ENCODE assay signal across 16 cellular contexts in genomic region chr3:183329543-183329942, GRCh38.
DNase-seq lines count a peak whose midpoint lies in the region; ATAC-seq, FAIRE-seq and TF ChIP-seq lines count a peak whose summit lies in the region.
"Had no signal": no experiment of that assay in that cellular context is flagged by ENCODE, and none has a peak within 500 bp of the region (broad histone marks: within the 10 kb centered on the region; RNA-seq: fewer than 3 reads in every experiment).

No MANE protein-coding gene starts in this region.

- H3K27me3 Mint-ChIP-seq in activated CD8-positive, alpha-beta T cell treated with anti-CD3 and anti-CD28 coated beads for 36 hours: no peaks in the 10 kb centered on the region
- H3K27me3 Mint-ChIP-seq in activated CD8-positive, alpha-beta T cell treated with anti-CD3 and anti-CD28 coated beads, Interleukin-2, amount 10 ng/mL, durations not matched to agents 7 days and 5 days (ENCODE audit: low read depth): no peaks in the 10 kb centered on the region

- H3K4me2 ChIP-seq in HCT116 (ENCODE audit: low read length) (0 out of 2 replicates have a peak overlapping the region, but pooled peaks have one; percentile 8), K562 (ENCODE audit: insufficient read depth, low read length) (no peak overlapping the region)
- H3K4me2 ChIP-seq: BLaER1 treated with 17β-estradiol and CSF1 and Interleukin-3, amounts not matched to agents 10 nM and 100 nM had no signal

- BruUV-seq in HCT116 (replicated peaks; lab: Mats Ljungman, UMichigan) (no TSS peak), K562 (replicated peaks; lab: Mats Ljungman, UMichigan) (no TSS peak)

- H3K4me1 ChIP-seq in HCT116 (ENCODE audit: control insufficient read depth in 1 of 2, insufficient read depth in 2 of 2, low read length in 2 of 2) (peaks cover 15 to 35% of the 10 kb centered on the region in 2 experiments), K562 (replicated peaks in 1 of 2; ENCODE audit: control insufficient read depth in 2 of 2, insufficient read depth in 2 of 2, low read length in 2 of 2) (peaks cover 10 to 29% of the 10 kb centered on the region in 2 experiments; a peak in 4 of 5 replicates), tibial artery (no peaks in the 10 kb centered on the region)

- H3K27ac ChIP-seq in HCT116 (ENCODE audit: low read depth, low read length) (no peak overlapping the region), K562 (ENCODE audit: extremely low read depth, low read depth, low read length) (no peak overlapping the region), tibial artery (no peak overlapping the region)
- H3K27ac ChIP-seq: BLaER1 treated with 17β-estradiol and CSF1 and Interleukin-3, amounts not matched to agents 10 nM and 100 nM had no signal

- H3K36me3 Mint-ChIP-seq in activated CD8-positive, alpha-beta T cell treated with anti-CD3 and anti-CD28 coated beads for 36 hours (ENCODE audit: low read depth): no peaks in the 10 kb centered on the region
- H3K36me3 Mint-ChIP-seq in activated CD8-positive, alpha-beta T cell treated with anti-CD3 and anti-CD28 coated beads, Interleukin-2, amount 10 ng/mL, durations not matched to agents 7 days and 5 days (ENCODE audit: low read depth): no peaks in the 10 kb centered on the region
- H3K36me3 Mint-ChIP-seq: CD8-positive, alpha-beta T cell had no signal

- TF ChIP-seq EP300 in K562 (IDR thresholded peaks at IDR 0.05; ENCODE audit: low read length): no peak

- WGBS in K562 (ENCODE audit: insufficient coverage, low coverage, missing lambda C conversion rate): 31% methylated on average over 1 of the region's 1 CpG

- H3K9ac ChIP-seq in HCT116 (ENCODE audit: low read length) (no peak overlapping the region), K562 (ENCODE audit: insufficient read depth in 1 of 2, low read depth in 2 of 2, low read length in 2 of 2) (no peak overlapping the region)
- H3K9ac ChIP-seq: BLaER1 treated with 17β-estradiol and CSF1 and Interleukin-3, amounts not matched to agents 10 nM and 100 nM had no signal

- H3K9me3 ChIP-seq in HCT116 (ENCODE audit: control insufficient read depth in 1 of 2, insufficient read depth in 1 of 2, low read depth in 1 of 2, low read length in 2 of 2) (no peaks in the 10 kb centered on the region), K562 (replicated peaks; ENCODE audit: control insufficient read depth, insufficient read depth, low read depth, low read length) (no peaks in the 10 kb centered on the region), tibial artery (no peaks in the 10 kb centered on the region)
- H3K9me3 ChIP-seq: BLaER1 treated with 17β-estradiol and CSF1 and Interleukin-3, amounts not matched to agents 10 nM and 100 nM had no signal

- H3K4me1 Mint-ChIP-seq in activated CD8-positive, alpha-beta T cell treated with anti-CD3 and anti-CD28 coated beads for 36 hours (ENCODE audit: low read depth): peaks cover 29% of the 10 kb centered on the region
- H3K4me1 Mint-ChIP-seq in activated CD8-positive, alpha-beta T cell treated with anti-CD3 and anti-CD28 coated beads, Interleukin-2, amount 10 ng/mL, durations not matched to agents 7 days and 5 days (ENCODE audit: low read depth): peaks cover 21% of the 10 kb centered on the region
- H3K4me1 Mint-ChIP-seq: B cell had no signal

- RAD21 ChIA-PET in HCT116 (lab: Charles Lee; ENCODE audit: low non-redundant PET in 1 of 2, low total read pairs in 2 of 2, uncharacterized antibody in 2 of 2, unreplicated experiment in 2 of 2): no interaction called here

- CTCF ChIA-PET in activated CD8-positive, alpha-beta T cell treated with anti-CD3 and anti-CD28 coated beads for 36 hours (lab: Charles Lee): interaction anchor here (0.7 to 1.6 kb wide), 3 partner anchors 8 to 27 kb away, joined by 3 read pairs; no protein-coding TSS in a partner anchor
- CTCF ChIA-PET in activated CD8-positive, alpha-beta T cell treated with anti-CD3 and anti-CD28 coated beads, Interleukin-2, amount 10 ng/mL, durations not matched to agents 7 days and 5 days (lab: Charles Lee): interaction anchor here (0.7 to 1.1 kb wide), 2 partner anchors 8 to 101 kb away, joined by 3 read pairs; no protein-coding TSS in a partner anchor
- CTCF ChIA-PET in HCT116 (lab: Charles Lee): no interaction called here
- CTCF ChIA-PET in K562 (lab: Yijun Ruan, JAX; ENCODE audit: low intra/inter-chr PET ratio): no interaction called here

- intact Hi-C loops in activated CD8-positive, alpha-beta T cell treated with anti-CD3 and anti-CD28 coated beads for 36 hours (cut with micrococcal nuclease): no loop called here
- intact Hi-C loops in HCT116 (cut with micrococcal nuclease) (no loop called here), K562 (cut with micrococcal nuclease) (no loop called here), tibial artery (cut with DNase I; ENCODE audit: low total_unique reads) (no loop called here)

- H3K9me3 Mint-ChIP-seq in activated CD8-positive, alpha-beta T cell treated with anti-CD3 and anti-CD28 coated beads for 36 hours: no peaks in the 10 kb centered on the region
- H3K9me3 Mint-ChIP-seq in activated CD8-positive, alpha-beta T cell treated with anti-CD3 and anti-CD28 coated beads, Interleukin-2, amount 10 ng/mL, durations not matched to agents 7 days and 5 days (ENCODE audit: insufficient read depth): no peaks in the 10 kb centered on the region
- H3K9me3 Mint-ChIP-seq: CD8-positive, alpha-beta T cell; H9 had no signal

- H2AFZ ChIP-seq in HCT116 (ENCODE audit: low read depth, low read length, poor library complexity, severe bottlenecking): no peak overlapping the region
- H2AFZ ChIP-seq in K562 (ENCODE audit: low read depth, low read length): no peak overlapping the region

- no peak overlapping the region for H3K4me3 ChIP-seq in HCT116 (replicated peaks in 1 of 2; ENCODE audit: low read depth in 1 of 2, low read length in 2 of 2)
- H3K4me3 ChIP-seq in K562: no peak overlapping the region
- no peak overlapping the region for H3K4me3 ChIP-seq in tibial artery
- H3K4me3 ChIP-seq: BLaER1 treated with 17β-estradiol and CSF1 and Interleukin-3, amounts not matched to agents 10 nM and 100 nM had no signal

- H3K9me1 ChIP-seq in K562 (ENCODE audit: control insufficient read depth, insufficient read depth, low read length): no peaks in the 10 kb centered on the region

- no peak for TF ChIP-seq POLR2A in HCT116 (IDR thresholded peaks at IDR 0.05; ENCODE audit: borderline replicate concordance, extremely low read depth, insufficient read depth, insufficient read length)
- TF ChIP-seq POLR2A in K562 (conservative IDR thresholded peaks at IDR 0.05): no peak

- POLR2A ChIA-PET in activated CD8-positive, alpha-beta T cell treated with anti-CD3 and anti-CD28 coated beads for 36 hours (lab: Charles Lee): no interaction called here
- POLR2A ChIA-PET in activated CD8-positive, alpha-beta T cell treated with anti-CD3 and anti-CD28 coated beads, Interleukin-2, amount 10 ng/mL, durations not matched to agents 7 days and 5 days (lab: Charles Lee): no interaction called here
- POLR2A ChIA-PET in HCT116 (lab: Charles Lee) (no interaction called here), K562 (lab: Yijun Ruan, JAX) (interaction anchor here (0.9 kb wide), 1 partner anchor 20 kb away, joined by 3 read pairs; no protein-coding TSS in a partner anchor)

- no peak for TF ChIP-seq CTCF in activated CD8-positive, alpha-beta T cell treated with anti-CD3 and anti-CD28 coated beads for 36 hours (IDR thresholded peaks at IDR 0.05)
- TF ChIP-seq CTCF in HCT116 (IDR thresholded peaks at IDR 0.05 in 2 of 3, conservative IDR thresholded peaks at IDR 0.05 in 1 of 3; ENCODE audit: borderline replicate concordance in 1 of 3, insufficient read depth in 1 of 3, low read depth in 2 of 3, low read length in 2 of 3) (no peak), K562 (IDR thresholded peaks at IDR 0.05 in 2 of 3, conservative IDR thresholded peaks at IDR 0.05 in 1 of 3; ENCODE audit: insufficient read depth in 2 of 3, low read depth in 1 of 3, low read length in 3 of 3) (no peak), tibial artery (IDR thresholded peaks at IDR 0.05) (no peak)

- no peak for DNase-seq in activated CD8-positive, alpha-beta T cell treated with anti-CD3 and anti-CD28 coated beads for 36 hours
- DNase-seq in activated CD8-positive, alpha-beta T cell treated with anti-CD3 and anti-CD28 coated beads, Interleukin-2, amount 10 ng/mL, durations not matched to agents 7 days and 5 days: no peak
- DNase-seq in HCT116 (ENCODE audit: low read depth, low spot score) (no peak), K562 (ENCODE audit: extremely low read depth in 1 of 4, low spot score in 3 of 4) (no peak), urothelium cell line (ENCODE audit: low spot score) (no peak), tibial artery (no peak)
- DNase-seq in stimulated activated CD4-positive, alpha-beta T cell treated with anti-CD3 and anti-CD28 coated beads, Interleukin-15, amount 100 ng/mL, for 24 hours: no peak
- DNase-seq: Calu3; CD8-positive, alpha-beta T cell; DMS79 treated with DMSO at 0.1 percent for 48 hours; GF-D8; GOT3; H9 had no signal

- H3K27ac Mint-ChIP-seq in activated CD8-positive, alpha-beta T cell treated with anti-CD3 and anti-CD28 coated beads for 36 hours: no peak overlapping the region
- H3K27ac Mint-ChIP-seq in activated CD8-positive, alpha-beta T cell treated with anti-CD3 and anti-CD28 coated beads, Interleukin-2, amount 10 ng/mL, durations not matched to agents 7 days and 5 days: no peak overlapping the region
- H3K27ac Mint-ChIP-seq: B cell; CD8-positive, alpha-beta T cell had no signal

- H3K4me3 Mint-ChIP-seq in activated CD8-positive, alpha-beta T cell treated with anti-CD3 and anti-CD28 coated beads for 36 hours: no peak overlapping the region
- no peak overlapping the region for H3K4me3 Mint-ChIP-seq in activated CD8-positive, alpha-beta T cell treated with anti-CD3 and anti-CD28 coated beads, Interleukin-2, amount 10 ng/mL, durations not matched to agents 7 days and 5 days
- H3K4me3 Mint-ChIP-seq: B cell; CD8-positive, alpha-beta T cell; H9 had no signal

- ATAC-seq in activated CD8-positive, alpha-beta T cell treated with anti-CD3 and anti-CD28 coated beads for 36 hours: peak; percentile 35
- no peak for ATAC-seq in activated CD8-positive, alpha-beta T cell treated with anti-CD3 and anti-CD28 coated beads, Interleukin-2, amount 10 ng/mL, durations not matched to agents 7 days and 5 days
- ATAC-seq in HCT116: no peak
- ATAC-seq in K562: peak; percentile 12; the same call in 2 of the 3 replicates
- ATAC-seq: CD8-positive, alpha-beta T cell had no signal

- TF ChIP-seq RAD21 in HCT116 (IDR thresholded peaks at IDR 0.05; ENCODE audit: low read depth) (no peak), K562 (CRISPR knock-in tag; conservative IDR thresholded peaks at IDR 0.05 in 1 of 2, IDR thresholded peaks at IDR 0.05 in 1 of 2) (no peak)

- no peaks in the 10 kb centered on the region for H3K79me2 ChIP-seq in HCT116 (ENCODE audit: insufficient read depth, low read length)
- no peaks in the 10 kb centered on the region for H3K79me2 ChIP-seq in K562 (ENCODE audit: control insufficient read depth, insufficient read depth, low read length)

- H3K9me2 ChIP-seq in HCT116 (ENCODE audit: insufficient read depth): no peaks in the 10 kb centered on the region

- no peaks in the 10 kb centered on the region for H4K20me1 ChIP-seq in HCT116 (ENCODE audit: insufficient read depth)
- H4K20me1 ChIP-seq in K562 (replicated peaks; ENCODE audit: control insufficient read depth, insufficient read depth, low read length): no peaks in the 10 kb centered on the region
- H4K20me1 ChIP-seq: BLaER1 treated with 17β-estradiol and CSF1 and Interleukin-3, amounts not matched to agents 10 nM and 100 nM had no signal

- no peaks in the 10 kb centered on the region for H3K36me3 ChIP-seq in HCT116 (ENCODE audit: control insufficient read depth in 1 of 2, insufficient read depth in 2 of 2, low read length in 2 of 2)
- no peaks in the 10 kb centered on the region for H3K36me3 ChIP-seq in K562 (ENCODE audit: control insufficient read depth, insufficient read depth, low read length)
- no peaks in the 10 kb centered on the region for H3K36me3 ChIP-seq in tibial artery
- H3K36me3 ChIP-seq: BLaER1 treated with 17β-estradiol and CSF1 and Interleukin-3, amounts not matched to agents 10 nM and 100 nM had no signal

- FAIRE-seq in K562 (lab: Jason Lieb, UNC): no peak
- peak; percentile 30 for FAIRE-seq in urothelium cell line (lab: Jason Lieb, UNC)
- FAIRE-seq: HTR-8/SVneo had no signal

- in situ Hi-C loops in K562 (cut with MboI): no loop called here

- H3K27me3 ChIP-seq in HCT116 (ENCODE audit: insufficient read depth, low read length): no peaks in the 10 kb centered on the region
- H3K27me3 ChIP-seq in K562 (ENCODE audit: control insufficient read depth in 2 of 2, insufficient read depth in 2 of 2, low read length in 2 of 2): no peaks in the 10 kb centered on the region
- no peaks in the 10 kb centered on the region for H3K27me3 ChIP-seq in tibial artery
- H3K27me3 ChIP-seq: BLaER1 treated with 17β-estradiol and CSF1 and Interleukin-3, amounts not matched to agents 10 nM and 100 nM had no signal

Comparison
In these comparisons a context has a peak if more than half of its experiments do, and no peak if none do; other contexts are left out.
1. ATAC-seq: peak in activated CD8-positive, alpha-beta T cell treated with anti-CD3 and anti-CD28 coated beads for 36 hours (single experiment) and K562 (single experiment); none in activated CD8-positive, alpha-beta T cell treated with anti-CD3 and anti-CD28 coated beads, Interleukin-2, amount 10 ng/mL, durations not matched to agents 7 days and 5 days (single experiment) and HCT116 (single experiment).
2. CTCF ChIA-PET loops: an anchor here in activated CD8-positive, alpha-beta T cell treated with anti-CD3 and anti-CD28 coated beads for 36 hours (0.7 to 1.6 kb wide) and activated CD8-positive, alpha-beta T cell treated with anti-CD3 and anti-CD28 coated beads, Interleukin-2, amount 10 ng/mL, durations not matched to agents 7 days and 5 days (0.7 to 1.1 kb wide); none called in HCT116 and K562.